Comparison of ENCODE assay signal across 8 cellular contexts in the genomic region with DNA sequence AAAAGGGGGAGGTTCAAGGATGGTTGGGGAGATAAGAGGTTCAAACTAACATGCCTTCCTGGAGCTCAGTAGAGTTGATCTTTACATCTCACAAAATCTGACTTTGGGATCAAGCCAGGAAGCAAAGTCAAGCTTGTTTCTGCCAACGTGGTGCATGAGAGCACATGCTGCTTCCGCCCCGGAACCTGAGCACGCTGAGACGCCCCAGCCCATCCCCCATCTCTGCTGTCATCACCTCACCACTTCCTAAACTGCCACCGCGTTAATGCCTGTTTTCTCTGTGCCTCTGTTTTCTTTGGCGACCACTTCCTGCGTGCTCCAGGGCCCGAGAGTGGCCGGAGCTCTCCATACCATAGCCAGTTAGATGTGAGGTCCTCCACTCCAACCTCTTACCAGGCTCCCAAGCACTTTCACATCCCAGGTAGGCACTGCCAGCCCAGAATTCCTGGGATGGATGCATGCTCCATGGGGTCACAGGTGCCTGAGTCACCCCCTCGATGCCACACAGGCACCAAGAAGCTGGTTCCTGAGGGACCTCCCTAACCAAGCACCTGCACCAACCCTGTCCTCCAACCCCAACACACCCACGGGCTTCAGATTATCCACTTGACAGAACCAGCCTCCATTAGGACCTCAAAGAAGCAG.
DNase-seq lines count a peak whose midpoint lies in the region; ATAC-seq lines count a peak whose summit lies in the region.

No MANE protein-coding gene starts in this region.

- ATAC-seq in GM19467 (IDR thresholded peaks at IDR 0.05; ENCODE audit: unreplicated experiment), result peak; percentile 83
- no peak for ATAC-seq in HG03460 (IDR thresholded peaks at IDR 0.05; ENCODE audit: unreplicated experiment)
- ATAC-seq in HG03565 (IDR thresholded peaks at IDR 0.05; ENCODE audit: unreplicated experiment), result no peak

- DNase-seq in activated CD4-positive, alpha-beta T cell treated with anti-CD3 and anti-CD28 coated beads for 1 hour, result peak; percentile 62
- DNase-seq in central memory CD4-positive, alpha-beta T cell, result peak; percentile 88
- peak; percentile 47 for DNase-seq in stimulated activated CD8-positive, alpha-beta memory T cell treated with anti-CD3 and anti-CD28 coated beads, Interleukin-12 subunit alpha, Interleukin-12 subunit beta, amount 100 ng/mL, for 24 hours (ENCODE audit: extremely low read depth)
- no peak for DNase-seq in SW 1271 (lab: John Stamatoyannopoulos, UW)
- DNase-seq in DMS153 treated with DMSO at 0.1 percent for 48 hours (lab: John Stamatoyannopoulos, UW; ENCODE audit: unreplicated experiment), result no peak

Comparison
In these comparisons a context has a peak if more than half of its experiments do, and no peak if none do; other contexts are left out.
1. DNase-seq: peak in activated CD4-positive, alpha-beta T cell treated with anti-CD3 and anti-CD28 coated beads for 1 hour (single experiment), central memory CD4-positive, alpha-beta T cell (single experiment) and stimulated activated CD8-positive, alpha-beta memory T cell treated with anti-CD3 and anti-CD28 coated beads, Interleukin-12 subunit alpha, Interleukin-12 subunit beta, amount 100 ng/mL, for 24 hours (single experiment); none in SW 1271 (0 of 2) and DMS153 treated with DMSO at 0.1 percent for 48 hours (single experiment).